Comparison of ENCODE assay signal across 27 cellular contexts in the genomic region with DNA sequence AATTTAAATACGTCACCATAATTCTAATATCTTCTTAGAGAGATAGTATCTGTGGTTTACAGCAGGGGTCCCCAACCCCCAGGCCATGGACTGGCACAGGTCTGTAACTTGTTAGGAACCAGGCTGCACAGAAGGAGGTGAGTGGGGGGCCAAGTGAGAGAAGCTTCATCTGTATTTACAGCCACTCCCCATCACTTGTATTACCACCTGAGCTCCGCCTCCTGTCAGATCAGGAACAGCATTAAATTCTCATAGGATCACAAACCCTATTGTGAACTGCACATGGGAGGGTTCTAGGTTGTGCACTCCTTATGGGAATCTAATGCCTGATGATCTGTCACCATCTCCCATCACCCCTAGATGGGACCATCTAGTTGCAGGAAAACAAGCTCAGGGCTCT.
"Had no signal": no experiment of that assay in that cellular context is flagged by ENCODE, and none has a peak within 500 bp of the region (broad histone marks: within the 10 kb centered on the region; RNA-seq: fewer than 3 reads in every experiment).

No MANE protein-coding gene starts in this region.

- H3K4me1 ChIP-seq: stomach, suprapubic skin, testis, thyroid gland, tibial artery, tibial nerve, transverse colon, upper lobe of left lung, upper lobe of right lung, uterus, vagina had no signal

- ATAC-seq: stimulated activated effector memory CD8-positive, alpha-beta T cell treated with anti-CD3 and anti-CD28 coated beads, Interleukin-12 subunit alpha, Interleukin-12 subunit beta, amount 100 ng/mL, for 72 hours; stimulated activated memory B cell treated with anti-CD40 and anti-IgM and Interleukin-4, amounts not matched to agents 10 μg/mL and 1 μg/mL and 100 μg/mL, for 72 hours; stimulated activated naive B cell treated with anti-CD40 and anti-IgM and Interleukin-4, amounts not matched to agents 10 μg/mL and 1 μg/mL and 100 μg/mL, for 72 hours; stimulated activated naive CD8-positive, alpha-beta T cell treated with anti-CD3 and anti-CD28 coated beads, Interleukin-15, amount 100 ng/mL, for 72 hours; stimulated activated naive CD8-positive, alpha-beta T cell treated with anti-CD3 and anti-CD28 coated beads, Interleukin-15, Interleukin-2, amounts not matched to agents 100 U/mL and 50 U/mL, for 24 hours; upper lobe of right lung had no signal

- H3K9me3 ChIP-seq: stomach, testis, thoracic aorta, thyroid gland, tibial artery, upper lobe of left lung, upper lobe of right lung, uterus, vagina had no signal

- DNase-seq: stimulated activated CD4-positive, alpha-beta T cell treated with anti-CD3 and anti-CD28 coated beads, Interleukin-2, amount 100 ng/mL, for 48 hours; stimulated activated CD4-positive, alpha-beta T cell treated with anti-CD3 and anti-CD28 coated beads, Interleukin-4, amount 100 ng/mL, for 1 hour; stimulated activated CD4-positive, alpha-beta T cell treated with anti-CD3 and anti-CD28 coated beads, Interleukin-4, amount 100 ng/mL, for 4 hours; stimulated activated CD8-positive, alpha-beta memory T cell treated with anti-CD3 and anti-CD28 coated beads, Interleukin-4, amount 100 ng/mL, for 48 hours; stimulated activated naive B cell treated with anti-CD40 and anti-IgM and Interleukin-4, amounts not matched to agents 10 μg/mL and 1 μg/mL and 100 μg/mL, for 72 hours; stimulated activated naive CD4-positive, alpha-beta T cell; stimulated activated naive CD4-positive, alpha-beta T cell treated with Interleukin-2 at 50 U/mL for 16 hours; stimulated activated naive CD8-positive, alpha-beta T cell treated with anti-CD3 and anti-CD28 coated beads, Interleukin-15, amount 100 ng/mL, for 72 hours; stimulated activated naive CD8-positive, alpha-beta T cell treated with anti-CD3 and anti-CD28 coated beads, Interleukin-15, Interleukin-2, amounts not matched to agents 100 U/mL and 50 U/mL, for 24 hours; stomach; substantia nigra; testis; thyroid gland; tibial artery; transverse colon; trophoblast cell; upper lobe of left lung; upper lobe of right lung; uterus had no signal

- H3K36me3 Mint-ChIP-seq: stimulated activated effector memory CD8-positive, alpha-beta T cell treated with anti-CD3 and anti-CD28 coated beads, Interleukin-12 subunit alpha, Interleukin-12 subunit beta, amount 100 ng/mL, for 72 hours; stimulated activated memory B cell treated with anti-CD40 and anti-IgM and Interleukin-4, amounts not matched to agents 10 μg/mL and 1 μg/mL and 100 μg/mL, for 72 hours; stimulated activated naive B cell treated with anti-CD40 and anti-IgM and Interleukin-4, amounts not matched to agents 10 μg/mL and 1 μg/mL and 100 μg/mL, for 72 hours; type B pancreatic cell had no signal

- H3K27ac ChIP-seq: stomach, suprapubic skin, testis, thoracic aorta, thyroid gland, tibial artery, tibial nerve, transverse colon, upper lobe of left lung, upper lobe of right lung, uterus, vagina had no signal

- H3K4me3 ChIP-seq: stomach, suprapubic skin, testis, thoracic aorta, thyroid gland, tibial artery, tibial nerve, transverse colon, upper lobe of left lung, upper lobe of right lung, uterus, vagina had no signal

- H3K27me3 Mint-ChIP-seq: stimulated activated memory B cell treated with anti-CD40 and anti-IgM and Interleukin-4, amounts not matched to agents 10 μg/mL and 1 μg/mL and 100 μg/mL, for 72 hours had no signal

- H3K4me3 Mint-ChIP-seq: stimulated activated effector memory CD8-positive, alpha-beta T cell treated with anti-CD3 and anti-CD28 coated beads, Interleukin-12 subunit alpha, Interleukin-12 subunit beta, amount 100 ng/mL, for 72 hours; stimulated activated memory B cell treated with anti-CD40 and anti-IgM and Interleukin-4, amounts not matched to agents 10 μg/mL and 1 μg/mL and 100 μg/mL, for 72 hours; stimulated activated naive B cell treated with anti-CD40 and anti-IgM and Interleukin-4, amounts not matched to agents 10 μg/mL and 1 μg/mL and 100 μg/mL, for 72 hours; stimulated activated naive CD8-positive, alpha-beta T cell treated with anti-CD3 and anti-CD28 coated beads, Interleukin-15, amount 100 ng/mL, for 72 hours; stimulated activated naive CD8-positive, alpha-beta T cell treated with anti-CD3 and anti-CD28 coated beads, Interleukin-15, Interleukin-2, amounts not matched to agents 100 ng/mL and 50 ng/mL, for 24 hours; type B pancreatic cell had no signal

- H3K27ac Mint-ChIP-seq: stimulated activated effector memory CD8-positive, alpha-beta T cell treated with anti-CD3 and anti-CD28 coated beads, Interleukin-12 subunit alpha, Interleukin-12 subunit beta, amount 100 ng/mL, for 72 hours; stimulated activated memory B cell treated with anti-CD40 and anti-IgM and Interleukin-4, amounts not matched to agents 10 μg/mL and 1 μg/mL and 100 μg/mL, for 72 hours; stimulated activated naive B cell treated with anti-CD40 and anti-IgM and Interleukin-4, amounts not matched to agents 10 μg/mL and 1 μg/mL and 100 μg/mL, for 72 hours; stimulated activated naive CD8-positive, alpha-beta T cell treated with anti-CD3 and anti-CD28 coated beads, Interleukin-15, amount 100 ng/mL, for 72 hours; stimulated activated naive CD8-positive, alpha-beta T cell treated with anti-CD3 and anti-CD28 coated beads, Interleukin-15, Interleukin-2, amounts not matched to agents 100 ng/mL and 50 ng/mL, for 24 hours; type B pancreatic cell had no signal

- H3K4me1 Mint-ChIP-seq: stimulated activated effector memory CD8-positive, alpha-beta T cell treated with anti-CD3 and anti-CD28 coated beads, Interleukin-12 subunit alpha, Interleukin-12 subunit beta, amount 100 ng/mL, for 72 hours; stimulated activated memory B cell treated with anti-CD40 and anti-IgM and Interleukin-4, amounts not matched to agents 10 μg/mL and 1 μg/mL and 100 μg/mL, for 72 hours; stimulated activated naive B cell treated with anti-CD40 and anti-IgM and Interleukin-4, amounts not matched to agents 10 μg/mL and 1 μg/mL and 100 μg/mL, for 72 hours; stimulated activated naive CD8-positive, alpha-beta T cell treated with anti-CD3 and anti-CD28 coated beads, Interleukin-15, amount 100 ng/mL, for 72 hours had no signal

- H3K36me3 ChIP-seq: stomach, suprapubic skin, thoracic aorta, thyroid gland, tibial artery, tibial nerve, transverse colon, upper lobe of left lung, upper lobe of right lung, uterus, vagina had no signal
